In the genomic region with DNA sequence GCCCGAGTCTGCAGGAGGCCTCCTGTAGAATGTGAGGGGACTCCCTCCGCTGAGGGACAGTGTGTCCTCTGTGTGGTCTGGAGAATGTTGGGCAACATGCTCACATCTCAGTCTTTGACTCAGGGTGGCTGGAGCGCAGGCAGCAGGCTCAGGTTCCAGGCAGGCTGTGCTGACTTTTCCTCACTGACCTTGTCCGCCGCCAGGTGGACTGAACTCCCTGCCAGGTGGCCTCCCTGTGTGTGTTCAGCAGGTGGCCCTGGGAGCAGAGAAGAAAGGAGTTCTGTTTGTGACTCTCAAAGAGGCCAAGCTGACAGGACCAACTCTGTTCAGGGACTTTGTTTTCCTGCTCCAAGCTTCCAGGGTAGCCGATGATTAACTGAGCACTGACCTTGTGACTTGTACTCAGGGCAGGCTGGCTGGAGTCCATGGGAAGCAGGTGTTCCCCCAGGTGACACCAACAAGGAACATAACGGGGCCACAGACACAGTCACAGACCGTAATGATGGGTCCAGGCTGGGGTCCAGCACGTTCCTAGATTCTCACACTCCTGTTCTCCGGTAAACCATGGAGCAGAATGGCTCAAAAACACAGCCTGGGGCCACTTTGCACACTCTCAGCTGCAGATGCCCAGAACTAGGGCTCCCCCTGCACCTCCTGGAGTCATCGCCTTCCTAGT, we compare ENCODE assay signal across 22 cellular contexts.
DNase-seq lines count a peak whose midpoint lies in the region; ATAC-seq, FAIRE-seq and TF ChIP-seq lines count a peak whose summit lies in the region.
"Had no signal": no experiment of that assay in that cellular context is flagged by ENCODE, and none has a peak within 500 bp of the region (broad histone marks: within the 10 kb centered on the region; RNA-seq: fewer than 3 reads in every experiment).

No MANE protein-coding gene starts in this region.

- H3K36me3 ChIP-seq in kidney (ENCODE audit: control insufficient read depth in 1 of 2, insufficient read depth in 2 of 2, low read length in 2 of 2) (no peaks in the 10 kb centered on the region), small intestine (ENCODE audit: control insufficient read depth in 2 of 2, insufficient read depth in 2 of 2, low read length in 2 of 2) (no peaks in the 10 kb centered on the region)
- H3K36me3 ChIP-seq: heart left ventricle, vagina had no signal

- ATAC-seq in stimulated activated naive CD8-positive, alpha-beta T cell treated with anti-CD3 and anti-CD28 coated beads, Interleukin-15, Interleukin-2, amounts not matched to agents 100 U/mL and 50 U/mL, for 24 hours, result no peak

- intact Hi-C loops in kidney (cut with DNase I), result no loop called here

- DNase-seq in NCI-H1092 treated with DMSO at 0.1 percent for 48 hours (lab: John Stamatoyannopoulos, UW), result peak; percentile 4
- DNase-seq in NCI-H1092 (lab: John Stamatoyannopoulos, UW), result no peak
- peak; percentile 59 for DNase-seq in NCI-H69 (lab: John Stamatoyannopoulos, UW)
- DNase-seq in kidney, result peak; percentile 86
- peak; percentile 23 for DNase-seq in small intestine
- no peak for DNase-seq in foreskin fibroblast
- DNase-seq in stimulated activated naive CD8-positive, alpha-beta T cell treated with anti-CD3 and anti-CD28 coated beads, Interleukin-15, Interleukin-2, amounts not matched to agents 100 U/mL and 50 U/mL, for 24 hours, result no peak
- DNase-seq in SW 1271 (lab: John Stamatoyannopoulos, UW), result no peak
- DNase-seq: 8988T; activated CD4-positive, alpha-beta T cell treated with anti-CD3 and anti-CD28 coated beads, Interleukin-2, amount 10 ng/mL, durations not matched to agents 7 days and 5 days; activated CD8-positive, alpha-beta memory T cell treated with anti-CD3 and anti-CD28 coated beads, Interleukin-2, amount 50 U/mL, for 4 hours; activated naive CD8-positive, alpha-beta T cell treated with anti-CD3 and anti-CD28 coated beads, Interleukin-2, amount 10 ng/mL, durations not matched to agents 7 days and 5 days; heart left ventricle; NCI-H1694 treated with DMSO at 0.1 percent for 48 hours; NCI-H524 treated with DMSO at 0.1 percent for 48 hours; nucleus accumbens; Right ventricle myocardium superior; stimulated activated CD8-positive, alpha-beta memory T cell treated with anti-CD3 and anti-CD28 coated beads, Interleukin-4, amount 100 ng/mL, for 48 hours had no signal

- H3K9ac ChIP-seq in kidney (ENCODE audit: low read length in 2 of 2), result no peak overlapping the region

- H3K9me3 ChIP-seq in kidney (ENCODE audit: control insufficient read depth in 1 of 2, low read length in 2 of 2), result no peaks in the 10 kb centered on the region
- no peaks in the 10 kb centered on the region for H3K9me3 ChIP-seq in small intestine (ENCODE audit: control insufficient read depth, low read depth)
- H3K9me3 ChIP-seq: heart left ventricle, vagina had no signal

- no peaks in the 10 kb centered on the region for H3K27me3 ChIP-seq in small intestine (ENCODE audit: control insufficient read depth in 2 of 2, insufficient read depth in 2 of 2, low read length in 2 of 2)
- H3K27me3 ChIP-seq: vagina had no signal

- FAIRE-seq in kidney (lab: Jason Lieb, UNC) (no peak), small intestine (lab: Jason Lieb, UNC) (no peak)
- FAIRE-seq: endometrium, GM18507 had no signal

- H3K4me3 ChIP-seq in kidney (ENCODE audit: low read length in 2 of 2), result no peak overlapping the region
- no peak overlapping the region for H3K4me3 ChIP-seq in small intestine (ENCODE audit: low read depth in 1 of 2, low read length in 2 of 2)
- no peak overlapping the region for H3K4me3 ChIP-seq in foreskin fibroblast (ENCODE audit: low read depth in 1 of 2, low read length in 2 of 2)
- H3K4me3 ChIP-seq: heart left ventricle, lung, vagina had no signal

- H3K4me1 ChIP-seq in kidney (ENCODE audit: control insufficient read depth in 1 of 2, insufficient read depth in 1 of 2, low read depth in 1 of 2, low read length in 2 of 2) (peaks cover 10 to 12% of the 10 kb centered on the region in 2 donors), small intestine (ENCODE audit: control insufficient read depth in 2 of 2, insufficient read depth in 1 of 2, low read depth in 1 of 2, low read length in 1 of 2) (no peaks in the 10 kb centered on the region)
- H3K4me1 ChIP-seq: heart left ventricle, vagina had no signal

- 32 to 70% (median 43%) methylated on average over 11 of the region's 11 CpGs for WGBS in small intestine, 3 donors

- peak overlapping the region; percentile 51 to 83 for H3K27ac ChIP-seq in kidney (ENCODE audit: low read depth in 2 of 2, low read length in 2 of 2)
- H3K27ac ChIP-seq in small intestine (ENCODE audit: low read depth in 1 of 2, low read length in 1 of 2), result no peak overlapping the region
- H3K27ac ChIP-seq: heart left ventricle, vagina had no signal

- TF ChIP-seq CTCF in kidney (IDR thresholded peaks at IDR 0.05; ENCODE audit: borderline replicate concordance, extremely low read depth, insufficient read depth), result no peak
- TF ChIP-seq CTCF in foreskin fibroblast (IDR thresholded peaks at IDR 0.05; ENCODE audit: low read depth, low read length), result no peak

Comparison
In these comparisons a context has a peak if more than half of its experiments do, and no peak if none do; other contexts are left out.
1. DNase-seq: peak in NCI-H1092 treated with DMSO at 0.1 percent for 48 hours (single experiment), NCI-H69 (single experiment), kidney (single experiment) and small intestine (single experiment); none in NCI-H1092 (single experiment), foreskin fibroblast (0 of 2), stimulated activated naive CD8-positive, alpha-beta T cell treated with anti-CD3 and anti-CD28 coated beads, Interleukin-15, Interleukin-2, amounts not matched to agents 100 U/mL and 50 U/mL, for 24 hours (single experiment) and SW 1271 (0 of 2).
2. H3K27ac ChIP-seq: peak in kidney (2 of 2); none in small intestine (0 of 2).